ENCODE assay signal across 9 cellular contexts in the genomic region with DNA sequence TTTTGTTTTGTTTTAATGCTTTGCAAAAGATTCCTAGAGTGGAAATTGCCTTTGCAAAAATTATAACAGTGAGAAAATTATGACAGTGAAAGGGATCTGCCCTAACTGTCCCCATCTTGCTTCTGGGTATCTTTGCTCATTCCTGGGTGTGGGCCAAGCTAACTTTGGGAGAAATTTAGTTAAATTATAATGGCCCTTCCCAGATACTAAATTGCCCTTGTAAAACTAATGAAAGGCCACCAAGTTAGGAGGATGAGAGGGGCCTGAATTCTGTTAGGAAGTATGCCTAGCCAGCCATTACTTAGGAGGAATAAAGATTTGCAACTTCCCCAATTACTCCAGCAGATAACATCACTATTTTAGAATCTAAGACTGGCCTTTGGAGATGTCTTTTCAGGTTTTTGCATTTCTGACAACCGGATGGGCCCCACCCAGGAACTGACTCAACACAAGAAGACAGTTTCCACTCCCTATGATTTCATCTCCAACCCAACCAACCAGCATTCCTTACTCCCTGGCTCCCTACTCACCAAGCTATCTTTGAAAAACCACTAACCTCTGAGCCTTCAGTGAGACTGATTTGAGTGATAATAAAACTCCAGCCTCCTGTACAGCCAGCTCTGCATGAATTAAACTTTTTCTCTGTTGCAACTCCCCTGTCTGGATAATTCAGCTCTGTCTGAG. TPM values are rescaled to one million over a fixed set of nuclear protein-coding genes. Genes with fewer than 3 reads are reported as not detected.
DNase-seq lines count a peak whose midpoint lies in the region; ATAC-seq and TF ChIP-seq lines count a peak whose summit lies in the region.
"Had no signal": no experiment of that assay in that cellular context is flagged by ENCODE, and none has a peak within 500 bp of the region (broad histone marks: within the 10 kb centered on the region; RNA-seq: fewer than 3 reads in every experiment).

No MANE protein-coding gene starts in this region.

- H4K20me1 ChIP-seq in KMS-11 (ENCODE audit: insufficient read depth): no peaks in the 10 kb centered on the region

- H3K36me3 ChIP-seq in ACC112 (ENCODE audit: insufficient read depth, low read length): no peaks in the 10 kb centered on the region
- H3K36me3 ChIP-seq in KMS-11 (ENCODE audit: insufficient read depth): no peaks in the 10 kb centered on the region
- H3K36me3 ChIP-seq in esophagus squamous epithelium: no peaks in the 10 kb centered on the region
- no peaks in the 10 kb centered on the region for H3K36me3 ChIP-seq in lower lobe of right lung

- H3K27ac ChIP-seq in ACC112 (ENCODE audit: low read depth, low read length): peak overlapping the region; percentile 42; the same call in 1 of the 2 replicates
- no peak overlapping the region for H3K27ac ChIP-seq in KMS-11
- peak overlapping the region; percentile 35 to 61 (median 52) for H3K27ac ChIP-seq in esophagus squamous epithelium
- no peak overlapping the region for H3K27ac ChIP-seq in lower lobe of right lung

- H3K4me2 ChIP-seq in KMS-11: peak overlapping the region; percentile 31

- no peak overlapping the region for H3K4me3 ChIP-seq in ACC112 (ENCODE audit: low read depth, low read length)
- no peak overlapping the region for H3K4me3 ChIP-seq in KMS-11 (IDR thresholded peaks at IDR 0.05; ENCODE audit: insufficient read depth, low read depth, low read length)
- no peak overlapping the region for H3K4me3 ChIP-seq in esophagus squamous epithelium
- no peak overlapping the region for H3K4me3 ChIP-seq in lower lobe of right lung

- intact Hi-C loops in activated CD4-positive, alpha-beta T cell treated with anti-CD3 and anti-CD28 coated beads, Interleukin-2, amount 10 ng/mL, durations not matched to agents 24 days and 14 days (cut with micrococcal nuclease): loop anchor here (1.0 to 5.0 kb wide), 5 partner anchors 75 to 435 kb away; no protein-coding TSS in a partner anchor
- intact Hi-C loops in esophagus squamous epithelium (cut with DNase I) (no loop called here), lower lobe of right lung (cut with DNase I) (no loop called here)

- 8 to 12% methylated on average over 1 of the region's 1 CpG for WGBS in esophagus squamous epithelium, 2 donors

- ATAC-seq in lower lobe of right lung (no peak), HG03432 (IDR thresholded peaks at IDR 0.05; ENCODE audit: unreplicated experiment) (no peak)

- peak overlapping the region; percentile 48 for H3K4me3 Mint-ChIP-seq in activated CD4-positive, alpha-beta T cell treated with anti-CD3 and anti-CD28 coated beads, Interleukin-2, amount 10 ng/mL, durations not matched to agents 24 days and 14 days

- H3K27me3 ChIP-seq in ACC112 (ENCODE audit: insufficient read depth, low read length): no peaks in the 10 kb centered on the region
- no peaks in the 10 kb centered on the region for H3K27me3 ChIP-seq in KMS-11 (ENCODE audit: insufficient read depth, low read depth)
- no peaks in the 10 kb centered on the region for H3K27me3 ChIP-seq in esophagus squamous epithelium
- H3K27me3 ChIP-seq in lower lobe of right lung (ENCODE audit: low read depth): no peaks in the 10 kb centered on the region

- H3K9me3 ChIP-seq in esophagus squamous epithelium (no peaks in the 10 kb centered on the region), lower lobe of right lung (no peaks in the 10 kb centered on the region)

- peaks cover 64% of the 10 kb centered on the region for H3K4me1 Mint-ChIP-seq in activated CD4-positive, alpha-beta T cell treated with anti-CD3 and anti-CD28 coated beads, Interleukin-2, amount 10 ng/mL, durations not matched to agents 24 days and 14 days

- no peak overlapping the region for H3K9ac ChIP-seq in KMS-11

- H2AFZ ChIP-seq in ACC112 (ENCODE audit: low read length, unreplicated experiment): peak overlapping the region; percentile 17
- no peak overlapping the region for H2AFZ ChIP-seq in KMS-11 (ENCODE audit: low read depth)

- TF ChIP-seq CTCF in KMS-11 (conservative IDR thresholded peaks at IDR 0.05; ENCODE audit: low read depth, low read length) (no peak), esophagus squamous epithelium (IDR thresholded peaks at IDR 0.05) (no peak), lower lobe of right lung (IDR thresholded peaks at IDR 0.05) (no peak)

- peaks cover 4% of the 10 kb centered on the region for H3K9me3 Mint-ChIP-seq in activated CD4-positive, alpha-beta T cell treated with anti-CD3 and anti-CD28 coated beads, Interleukin-2, amount 10 ng/mL, durations not matched to agents 24 days and 14 days

- H3K27me3 Mint-ChIP-seq in activated CD4-positive, alpha-beta T cell treated with anti-CD3 and anti-CD28 coated beads, Interleukin-2, amount 10 ng/mL, durations not matched to agents 24 days and 14 days: peaks cover 4% of the 10 kb centered on the region

- H3K27ac Mint-ChIP-seq in activated CD4-positive, alpha-beta T cell treated with anti-CD3 and anti-CD28 coated beads, Interleukin-2, amount 10 ng/mL, durations not matched to agents 24 days and 14 days: peak overlapping the region; percentile 76

- peaks cover 30% of the 10 kb centered on the region for H3K4me1 ChIP-seq in ACC112 (ENCODE audit: control insufficient read depth, insufficient read depth, low read length, unreplicated experiment)
- H3K4me1 ChIP-seq in KMS-11 (ENCODE audit: low read depth, poor library complexity, severe bottlenecking): peaks cover 56% of the 10 kb centered on the region
- H3K4me1 ChIP-seq in esophagus squamous epithelium: peaks cover 5 to 43% (median 8%) of the 10 kb centered on the region in 3 donors
- peaks cover 23% of the 10 kb centered on the region for H3K4me1 ChIP-seq in lower lobe of right lung

- no peak for TF ChIP-seq POLR2A in esophagus squamous epithelium (IDR thresholded peaks at IDR 0.05)

- H3K79me2 ChIP-seq in ACC112 (ENCODE audit: control insufficient read depth, insufficient read depth, low read length, unreplicated experiment) (no peaks in the 10 kb centered on the region), KMS-11 (ENCODE audit: insufficient read depth, low read depth) (no peaks in the 10 kb centered on the region)

- H3K36me3 Mint-ChIP-seq in activated CD4-positive, alpha-beta T cell treated with anti-CD3 and anti-CD28 coated beads, Interleukin-2, amount 10 ng/mL, durations not matched to agents 24 days and 14 days (ENCODE audit: low read depth): peaks cover 8% of the 10 kb centered on the region

- peak; percentile 88 for DNase-seq in activated CD4-positive, alpha-beta T cell treated with anti-CD3 and anti-CD28 coated beads, Interleukin-2, amount 10 ng/mL, durations not matched to agents 24 days and 14 days
- DNase-seq in esophagus squamous epithelium (lab: John Stamatoyannopoulos, UW): no peak
- no peak for DNase-seq in epidermal melanocyte (ENCODE audit: insufficient read length, low spot score)
- DNase-seq in OCI-M2 (lab: John Stamatoyannopoulos, UW; ENCODE audit: unreplicated experiment): no peak
- DNase-seq in lower lobe of right lung: no peak
- DNase-seq: DND-41 had no signal

RNA-seq across cellular contexts. Expression of gene IL12B, which starts 7.1 kb away (rescaled TPM):
- not detected in 2 replicates for total RNA-seq in activated CD4-positive, alpha-beta T cell treated with anti-CD3 and anti-CD28 coated beads, Interleukin-2, amount 10 ng/mL, durations not matched to agents 24 days and 14 days
- total RNA-seq in esophagus squamous epithelium: not detected
- not detected for total RNA-seq in lower lobe of right lung

Comparison
In these comparisons a context has a peak if more than half of its experiments do, and no peak if none do; other contexts are left out.
1. H3K27ac ChIP-seq: peak in ACC112 (single experiment) and esophagus squamous epithelium (4 of 4); none in KMS-11 (single experiment) and lower lobe of right lung (single experiment).